ENCODE assay signal across 14 cellular contexts in genomic region chr5:177539411-177539810, GRCh38. TPM values are rescaled to one million over a fixed set of nuclear protein-coding genes. Genes with fewer than 3 reads are reported as not detected.
DNase-seq lines count a peak whose midpoint lies in the region; ATAC-seq and TF ChIP-seq lines count a peak whose summit lies in the region.
"Had no signal": no experiment of that assay in that cellular context is flagged by ENCODE, and none has a peak within 500 bp of the region (broad histone marks: within the 10 kb centered on the region; RNA-seq: fewer than 3 reads in every experiment).

No MANE protein-coding gene starts in this region.

- no peak overlapping the region for H3K4me3 ChIP-seq in cardiac fibroblast (replicated peaks in 1 of 2; ENCODE audit: low read depth in 2 of 2, low read length in 2 of 2)
- no peak overlapping the region for H3K4me3 ChIP-seq in subcutaneous abdominal adipose tissue (ENCODE audit: low read depth in 1 of 5, low read length in 5 of 5)
- H3K4me3 ChIP-seq: neural progenitor cell had no signal

- no peak overlapping the region for H3K9ac ChIP-seq in subcutaneous abdominal adipose tissue (ENCODE audit: low read length in 5 of 5)
- H3K9ac ChIP-seq: neural progenitor cell had no signal

- H3K27ac ChIP-seq in subcutaneous abdominal adipose tissue (ENCODE audit: low read depth, low read length), result peak overlapping the region; percentile 95
- H3K27ac ChIP-seq: neural progenitor cell had no signal

- ATAC-seq in left ventricle myocardium superior, result peak; percentile 21
- ATAC-seq: left lobe of liver, PC-3 had no signal

- DNase-seq in HCEC 1CT (peak; percentile 65), cardiac fibroblast (ENCODE audit: low read depth in 2 of 2) (peak; percentile 94 to 97), left ventricle myocardium superior (no peak), HT-29 (ENCODE audit: low spot score) (no peak), NCI-H2107 treated with DMSO at 0.1 percent for 48 hours (lab: John Stamatoyannopoulos, UW; ENCODE audit: unreplicated experiment) (no peak), DMS53 treated with DMSO at 0.1 percent for 48 hours (lab: John Stamatoyannopoulos, UW; ENCODE audit: unreplicated experiment) (no peak), UCSD-AML1 (lab: John Stamatoyannopoulos, UW; ENCODE audit: unreplicated experiment) (no peak)
- DNase-seq: Karpas-422, NCI-H2227 treated with DMSO at 0.1 percent for 48 hours, PC-3, T-helper 9 cell had no signal

- no peaks in the 10 kb centered on the region for H3K9me3 ChIP-seq in subcutaneous abdominal adipose tissue (ENCODE audit: control insufficient read depth in 5 of 5, low read length in 5 of 5)

- peaks cover 0 to 50% (median 31%) of the 10 kb centered on the region in 5 donors for H3K36me3 ChIP-seq in subcutaneous abdominal adipose tissue (ENCODE audit: control insufficient read depth in 5 of 5, insufficient read depth in 5 of 5, low read length in 5 of 5)
- H3K36me3 ChIP-seq: neural progenitor cell had no signal

- peaks cover 14 to 56% (median 52%) of the 10 kb centered on the region in 5 donors for H3K4me1 ChIP-seq in subcutaneous abdominal adipose tissue (ENCODE audit: control insufficient read depth in 5 of 5, insufficient read depth in 5 of 5, low read length in 5 of 5)

- TF ChIP-seq CTCF in cardiac fibroblast (IDR thresholded peaks at IDR 0.05; ENCODE audit: low read depth, low read length), result no peak

- intact Hi-C loops in left ventricle myocardium superior (cut with micrococcal nuclease), result no loop called here

- H3K27me3 ChIP-seq in subcutaneous abdominal adipose tissue (ENCODE audit: control insufficient read depth in 5 of 5, insufficient read depth in 4 of 5, low read length in 5 of 5), result no peaks in the 10 kb centered on the region
- H3K27me3 ChIP-seq: neural progenitor cell had no signal

RNA-seq across cellular contexts. Expression of gene FAM193B, which starts 15.0 kb away (rescaled TPM):
- total RNA-seq in left ventricle myocardium superior, result 26.4 TPM
- 32.8 and 61.4 TPM in 2 replicates for total RNA-seq in HT-29 (2014; rRNA removed; shearing (Covaris generic))

RNA-seq across cellular contexts. Expression of gene DDX41, which starts 22.6 kb away (rescaled TPM):
- 29.8 TPM for total RNA-seq in left ventricle myocardium superior
- total RNA-seq in HT-29 (2014; rRNA removed; shearing (Covaris generic)), result 240 and 269 TPM in 2 replicates

RNA-seq across cellular contexts. Expression of gene DOK3, which starts 29.8 kb away (rescaled TPM):
- total RNA-seq in left ventricle myocardium superior, result 3.4 TPM
- total RNA-seq in HT-29 (2014; rRNA removed; shearing (Covaris generic)), result 1.6 and 1.9 TPM in 2 replicates

RNA-seq across cellular contexts. Expression of gene PDLIM7, which starts 42.0 kb away (rescaled TPM):
- total RNA-seq in left ventricle myocardium superior, result 35.1 TPM
- 32.2 and 34.7 TPM in 2 replicates for total RNA-seq in HT-29 (2014; rRNA removed; shearing (Covaris generic))

RNA-seq across cellular contexts. Expression of gene TMED9, which starts 52.6 kb away (rescaled TPM):
- 63.9 TPM for total RNA-seq in left ventricle myocardium superior
- total RNA-seq in HT-29 (2014; rRNA removed; shearing (Covaris generic)), result 115 and 119 TPM in 2 replicates

Comparison
In these comparisons a context has a peak if more than half of its experiments do, and no peak if none do; other contexts are left out.
1. DNase-seq: peak in HCEC 1CT (single experiment) and cardiac fibroblast (2 of 2); none in left ventricle myocardium superior (single experiment), HT-29 (single experiment), NCI-H2107 treated with DMSO at 0.1 percent for 48 hours (single experiment), DMS53 treated with DMSO at 0.1 percent for 48 hours (single experiment) and UCSD-AML1 (single experiment).